Comparison of ENCODE assay signal across 2 cellular contexts in genomic region chr15:39493393-39494067, GRCh38.
TF ChIP-seq lines count a peak whose summit lies in the region.

No MANE protein-coding gene starts in this region.

TF ChIP-seq in SK-N-SH, 30 proteins besides CTCF, POLR2A, EP300 and RAD21 (continued from another document):
- TF ChIP-seq FOXM1 (IDR thresholded peaks at IDR 0.05; ENCODE audit: low read depth) (no peak), ZBTB33 (IDR thresholded peaks at IDR 0.05; ENCODE audit: borderline replicate concordance, low read depth) (no peak), RXRA (IDR thresholded peaks at IDR 0.05; ENCODE audit: borderline replicate concordance, low read depth) (no peak), JUND (IDR thresholded peaks at IDR 0.05) (no peak), RCOR1 (IDR thresholded peaks at IDR 0.05; ENCODE audit: low read length) (no peak)

TF ChIP-seq in GM12878, 131 proteins besides CTCF, POLR2A, EP300 and RAD21 (continued from another document):
- TF ChIP-seq ZNF687 (IDR thresholded peaks at IDR 0.05) (no peak), SPI1 (IDR thresholded peaks at IDR 0.05; ENCODE audit: borderline replicate concordance, insufficient read depth, low read depth, low read length) (peak; percentile 53; the same call in 1 of the 2 replicates), CREM (IDR thresholded peaks at IDR 0.05; ENCODE audit: low read depth) (no peak), NRF1 (conservative IDR thresholded peaks at IDR 0.05; ENCODE audit: low read depth, low read length) (no peak), ATF7 (IDR thresholded peaks at IDR 0.05; ENCODE audit: low read depth) (peak; percentile 37; the same call in 1 of the 2 replicates), RCOR1 (conservative IDR thresholded peaks at IDR 0.05; ENCODE audit: low read depth, low read length) (no peak), IKZF2 (IDR thresholded peaks at IDR 0.05) (peak in 1 of 2 experiments; percentile 6; a peak in 1 of 4 replicates), ZBTB40 (IDR thresholded peaks at IDR 0.05; ENCODE audit: borderline replicate concordance) (no peak), ZNF217 (IDR thresholded peaks at IDR 0.05) (peak; percentile 27; the same call in 1 of the 2 replicates), BCL11A (IDR thresholded peaks at IDR 0.05; ENCODE audit: low read depth, low read length) (peak; percentile 67; the same call in 1 of the 2 replicates), DPF2 (IDR thresholded peaks at IDR 0.05) (peak; percentile 42; the same call in 1 of the 2 replicates), RELB (IDR thresholded peaks at IDR 0.05; ENCODE audit: low read depth) (peak; percentile 44; the same call in 1 of the 2 replicates), ZNF384 (IDR thresholded peaks at IDR 0.05; ENCODE audit: borderline replicate concordance, low read depth, low read length) (peak; percentile 64; the same call in 1 of the 2 replicates)
